In genomic region chr6:62707156-62707555, GRCh38 we compare ENCODE assay signal across 18 cellular contexts.
DNase-seq lines count a peak whose midpoint lies in the region; ATAC-seq and TF ChIP-seq lines count a peak whose summit lies in the region.
"Had no signal": no experiment of that assay in that cellular context is flagged by ENCODE, and none has a peak within 500 bp of the region (broad histone marks: within the 10 kb centered on the region; RNA-seq: fewer than 3 reads in every experiment).

No MANE protein-coding gene starts in this region.

- no peaks in the 10 kb centered on the region for H3K27me3 ChIP-seq in mesendoderm (ENCODE audit: insufficient read depth, low read length, poor library complexity)
- H3K27me3 ChIP-seq: heart left ventricle, SJCRH30, testis had no signal

- TF ChIP-seq CTCF in GM12874 (IDR thresholded peaks at IDR 0.05; ENCODE audit: insufficient read depth, low read depth, low read length) = peak; percentile 12; the same call in 1 of the 2 replicates

- no CpG with 5 or more reads among the region's 1 CpG for WGBS in mesendoderm (ENCODE audit: extremely low coverage, insufficient coverage, low lambda C conversion rate)

- H3K9ac ChIP-seq in mesendoderm (ENCODE audit: low read length) = no peak overlapping the region

- no peak overlapping the region for H2BK5ac ChIP-seq in mesendoderm (ENCODE audit: low read length)

- no peak overlapping the region for H4K5ac ChIP-seq in mesendoderm (ENCODE audit: low read length)

- no peaks in the 10 kb centered on the region for H3K79me1 ChIP-seq in mesendoderm (ENCODE audit: low read length)

- no peak overlapping the region for H2BK120ac ChIP-seq in mesendoderm (ENCODE audit: low read depth, low read length)

- no peak overlapping the region for H3K4me3 ChIP-seq in mesendoderm (ENCODE audit: low read length)
- H3K4me3 ChIP-seq: heart left ventricle, psoas muscle, SJCRH30, smooth muscle cell, testis had no signal

- H3K4ac ChIP-seq in mesendoderm (ENCODE audit: low read depth, low read length) = no peak overlapping the region

- in situ Hi-C loops in SK-MEL-5 (cut with HindIII; ENCODE audit: low pct_unique_long_range_greater_than_20kb, low sequenced_read_pairs) = no loop called here

- H2AK5ac ChIP-seq in mesendoderm (ENCODE audit: low read length) = no peak overlapping the region

- no peak overlapping the region for H3K27ac ChIP-seq in mesendoderm (ENCODE audit: low read depth, low read length)
- H3K27ac ChIP-seq: heart left ventricle, psoas muscle, SJCRH30, testis had no signal

- H3K4me2 ChIP-seq in mesendoderm (ENCODE audit: low read length) = no peak overlapping the region
- H3K4me2 ChIP-seq: smooth muscle cell had no signal

- peak; percentile 42 to 54 for DNase-seq in Kasumi-1 (lab: John Stamatoyannopoulos, UW)
- DNase-seq in SK-MEL-5 (ENCODE audit: low read depth, low spot score) = peak; percentile 1
- peak; percentile 54 for DNase-seq in mesendoderm
- DNase-seq in activated CD4-positive, alpha-beta T cell treated with anti-CD3 and anti-CD28 coated beads for 1 hour = no peak
- DNase-seq in SK-N-DZ (ENCODE audit: low spot score) = no peak
- DNase-seq: activated CD4-positive, alpha-beta T cell treated with anti-CD3 and anti-CD28 coated beads, Interleukin-2, amount 50 U/mL, for 4 hours; activated naive CD4-positive, alpha-beta T cell treated with Interleukin-2 at 50 U/mL for 16 hours; effector memory CD8-positive, alpha-beta T cell; heart left ventricle; mammary epithelial cell; natural killer cell; psoas muscle; testis had no signal

- ATAC-seq in HG03460 (IDR thresholded peaks at IDR 0.05; ENCODE audit: unreplicated experiment) = no peak
- ATAC-seq: effector memory CD8-positive, alpha-beta T cell; HCT116; heart left ventricle; natural killer cell; psoas muscle had no signal

- no peak overlapping the region for H3K56ac ChIP-seq in mesendoderm (ENCODE audit: low read length)

- H4K8ac ChIP-seq in mesendoderm (ENCODE audit: low read depth, low read length) = no peak overlapping the region

- no peak overlapping the region for H2BK15ac ChIP-seq in mesendoderm (replicated peaks; ENCODE audit: low read depth)

- H3K36me3 ChIP-seq in mesendoderm (ENCODE audit: control insufficient read depth, insufficient read depth, low read length) = no peaks in the 10 kb centered on the region
- H3K36me3 ChIP-seq: heart left ventricle, SJCRH30 had no signal

- H3K79me2 ChIP-seq in mesendoderm (ENCODE audit: control insufficient read depth, insufficient read depth, low read length) = no peaks in the 10 kb centered on the region

- H3K23ac ChIP-seq in mesendoderm (ENCODE audit: low read length) = no peak overlapping the region

- no peaks in the 10 kb centered on the region for H3K4me1 ChIP-seq in mesendoderm (ENCODE audit: control insufficient read depth, low read depth, low read length)
- H3K4me1 ChIP-seq: heart left ventricle, psoas muscle, SJCRH30, testis had no signal

- no peak overlapping the region for H3K18ac ChIP-seq in mesendoderm (ENCODE audit: low read length)

Comparison
In these comparisons a context has a peak if more than half of its experiments do, and no peak if none do; other contexts are left out.
1. DNase-seq: peak in Kasumi-1 (2 of 2), SK-MEL-5 (single experiment) and mesendoderm (single experiment); none in activated CD4-positive, alpha-beta T cell treated with anti-CD3 and anti-CD28 coated beads for 1 hour (single experiment) and SK-N-DZ (single experiment).